8 cellular contexts compared by ENCODE assay signal in the genomic region with DNA sequence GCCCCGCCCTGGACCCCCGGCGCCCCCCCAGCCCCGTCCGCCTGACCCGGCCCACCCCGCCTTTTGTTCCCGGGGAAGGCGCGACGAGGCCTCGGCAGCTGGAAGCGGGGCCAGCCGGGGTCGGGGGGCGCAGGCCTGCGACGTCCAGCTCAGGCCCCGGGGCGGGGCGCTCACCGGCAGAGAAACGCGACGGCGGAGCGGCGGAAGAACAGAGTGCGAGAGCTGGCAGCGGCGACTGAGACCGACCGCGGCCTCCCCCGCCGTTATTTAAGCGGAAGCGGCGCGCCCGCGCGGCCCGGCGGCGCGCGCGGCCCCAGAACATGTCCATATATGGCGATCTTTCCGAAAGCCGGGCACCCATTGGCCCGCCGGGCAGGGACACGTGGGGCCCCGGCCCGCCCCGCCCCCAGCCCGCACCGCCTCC. TPM values are rescaled to one million over a fixed set of nuclear protein-coding genes. Genes with fewer than 3 reads are reported as not detected.
A peak's percentile ranks its signal among the peaks of the same experiment; 100 is the strongest.
DNase-seq lines count a peak whose midpoint lies in the region; ATAC-seq and TF ChIP-seq lines count a peak whose summit lies in the region.

ACTG1 (minus strand) TSS at position 240 of the 424 bp plus-strand sequence. CDS start 445 bp downstream, outside the sequence.

- DNase-seq in NCI-H446 (lab: John Stamatoyannopoulos, UW) (peak; percentile 82 to 94), caudate nucleus (lab: John Stamatoyannopoulos, UW) (peak in 60 of 61 donors; percentile 35 to 95 (median 86)), iris pigment epithelial cell (ENCODE audit: low read depth) (peak; percentile 90), spleen (peak; percentile 97)
- DNase-seq in activated CD4-positive, CD25-positive, alpha-beta regulatory T cell treated with anti-CD3 and anti-CD28 coated beads, Interleukin-2, amount 50 U/mL, for 16 hours (ENCODE audit: low read depth, low spot score) = peak; percentile 85

- TF ChIP-seq CTCF in spleen (IDR thresholded peaks at IDR 0.05 in 8 of 11, conservative IDR thresholded peaks at IDR 0.05 in 3 of 11) = no peak

- H3K4me3 ChIP-seq in spleen = peak within 1 kb of the TSS; percentile 86 to 99 (median 94)

- H3K27me3 ChIP-seq in spleen (replicated peaks in 1 of 7) = no peaks in the 10 kb centered on the region

- no peaks in the 10 kb centered on the region for H3K9me3 ChIP-seq in spleen

- TF ChIP-seq POLR2A in spleen (IDR thresholded peaks at IDR 0.05) = peak; percentile 93 to 97 (median 97)

- ATAC-seq in GM18517 (IDR thresholded peaks at IDR 0.05; ENCODE audit: unreplicated experiment) (peak; percentile 35), HG03135 (IDR thresholded peaks at IDR 0.05; ENCODE audit: unreplicated experiment) (peak; percentile 44), GM18511 (IDR thresholded peaks at IDR 0.05; ENCODE audit: unreplicated experiment) (no peak)

- intact Hi-C loops in spleen (cut with DNase I; ENCODE audit: low total_unique reads) = no loop called here

- peaks cover 4 to 42% (median 35%) of the 10 kb centered on the region in 6 donors for H3K36me3 ChIP-seq in spleen

- peaks cover 31 to 84% (median 62%) of the 10 kb centered on the region in 6 donors for H3K4me1 ChIP-seq in spleen

- WGBS in spleen, 5 donors = 0% methylated on average over 20 to 60 of the region's 60 CpGs

- peak within 1 kb of the TSS; percentile 98 for H3K27ac ChIP-seq in caudate nucleus (ENCODE audit: low read depth, low read length)
- peak within 1 kb of the TSS; percentile 91 to 100 (median 100) for H3K27ac ChIP-seq in spleen

RNA-seq across cellular contexts. Expression of gene ACTG1, which starts in this region (rescaled TPM):
- total RNA-seq in spleen = 1,000 to 10,000 TPM; 1,726 to 6,270 (median 2,803) TPM
- polyA plus RNA-seq in spleen = 1,000 to 10,000 TPM; 1,119 to 1,902 (median 1,793) TPM
